In the genomic region with DNA sequence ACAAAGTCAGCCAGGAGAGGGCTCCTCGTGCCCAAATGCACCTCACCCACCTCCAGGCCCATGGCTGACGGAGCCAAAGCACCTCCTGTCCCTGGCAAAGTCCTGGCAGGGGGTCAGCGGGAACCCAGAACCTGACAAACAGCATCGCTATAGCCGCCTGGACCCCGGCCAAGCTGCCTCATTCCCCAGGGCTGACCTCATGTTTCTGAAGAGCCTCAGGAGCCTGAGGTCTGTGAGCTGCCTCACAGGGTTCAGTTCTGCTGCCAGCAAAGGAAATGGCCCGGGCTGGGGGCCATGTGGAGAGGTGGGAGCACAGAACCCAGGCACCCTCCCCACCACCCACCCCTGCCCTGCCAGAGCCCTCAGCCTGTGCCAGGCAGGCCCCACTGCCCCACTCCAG, we compare ENCODE assay signal across 9 cellular contexts. TPM values are rescaled to one million over a fixed set of nuclear protein-coding genes. Genes with fewer than 3 reads are reported as not detected.
A peak's percentile ranks its signal among the peaks of the same experiment; 100 is the strongest.
DNase-seq lines count a peak whose midpoint lies in the region; ATAC-seq and TF ChIP-seq lines count a peak whose summit lies in the region.
"Had no signal": no experiment of that assay in that cellular context is flagged by ENCODE, and none has a peak within 500 bp of the region (broad histone marks: within the 10 kb centered on the region; RNA-seq: fewer than 3 reads in every experiment).

No MANE protein-coding gene starts in this region.

- TF ChIP-seq POLR2A in gastrocnemius medialis (IDR thresholded peaks at IDR 0.05) (no peak), spleen (IDR thresholded peaks at IDR 0.05) (no peak)

- H3K4me3 ChIP-seq in GM23248 (no peak overlapping the region), gastrocnemius medialis (no peak overlapping the region), spleen (no peak overlapping the region)
- H3K4me3 ChIP-seq: GM12878 had no signal

- no peaks in the 10 kb centered on the region for H3K79me2 ChIP-seq in GM23248 (ENCODE audit: insufficient read depth)

- no peaks in the 10 kb centered on the region for H3K9me2 ChIP-seq in GM23248 (ENCODE audit: insufficient read depth)

- no peak overlapping the region for H3K27ac ChIP-seq in GM23248
- peak overlapping the region; percentile 76 for H3K27ac ChIP-seq in RWPE1
- peak overlapping the region; percentile 74 to 83 (median 80) for H3K27ac ChIP-seq in gastrocnemius medialis
- no peak overlapping the region for H3K27ac ChIP-seq in spleen

- TF ChIP-seq CTCF in RWPE1 (conservative IDR thresholded peaks at IDR 0.05; ENCODE audit: low read depth) = no peak
- TF ChIP-seq CTCF in gastrocnemius medialis (IDR thresholded peaks at IDR 0.05 in 4 of 5, conservative IDR thresholded peaks at IDR 0.05 in 1 of 5) = no peak
- no peak for TF ChIP-seq CTCF in spleen (IDR thresholded peaks at IDR 0.05 in 8 of 11, conservative IDR thresholded peaks at IDR 0.05 in 3 of 11)

- H3K9ac ChIP-seq in GM23248 = no peak overlapping the region

- H3K4me1 ChIP-seq in GM23248 (ENCODE audit: insufficient read depth) (peaks cover 30% of the 10 kb centered on the region), gastrocnemius medialis (peaks cover 16 to 28% of the 10 kb centered on the region in 2 donors), spleen (peaks cover 0 to 14% (median 10%) of the 10 kb centered on the region in 6 donors)

- H3K36me3 ChIP-seq in GM23248 (ENCODE audit: low read depth) (no peaks in the 10 kb centered on the region), gastrocnemius medialis (no peaks in the 10 kb centered on the region), spleen (no peaks in the 10 kb centered on the region)

- H3F3A ChIP-seq in GM23248 (ENCODE audit: insufficient read depth) = peaks cover 22% of the 10 kb centered on the region

- no peaks in the 10 kb centered on the region for H3K27me3 ChIP-seq in GM23248 (replicated peaks; ENCODE audit: insufficient read depth)
- H3K27me3 ChIP-seq in gastrocnemius medialis = no peaks in the 10 kb centered on the region
- H3K27me3 ChIP-seq in spleen (replicated peaks in 1 of 7) = peaks cover 0 to 15% (median 0%) of the 10 kb centered on the region in 7 donors

- peak; percentile 85 for DNase-seq in GM23248
- DNase-seq in RWPE1 (ENCODE audit: low spot score) = peak; percentile 76
- DNase-seq in glomerular visceral epithelial cell (ENCODE audit: extremely low spot score) = peak; percentile 94
- peak; percentile 68 to 88 for DNase-seq in gastrocnemius medialis
- DNase-seq in spleen = no peak
- DNase-seq in NCI-H187 treated with DMSO at 0.1 percent for 48 hours (lab: John Stamatoyannopoulos, UW) = no peak

- intact Hi-C loops in gastrocnemius medialis (cut with DNase I; ENCODE audit: low total_unique reads) = loop anchor here (5.0 to 10.0 kb wide), 3 partner anchors 142 to 1651 kb away; a partner anchor contains a TSS
- intact Hi-C loops in spleen (cut with DNase I; ENCODE audit: low total_unique reads) = no loop called here

- H4K20me1 ChIP-seq in GM23248 (ENCODE audit: insufficient read depth) = no peaks in the 10 kb centered on the region

- ATAC-seq in gastrocnemius medialis (peak; percentile 30 to 36), GM21390 (IDR thresholded peaks at IDR 0.05; ENCODE audit: unreplicated experiment) (no peak), HG03521 (IDR thresholded peaks at IDR 0.05; ENCODE audit: unreplicated experiment) (no peak)
- ATAC-seq: GM12878 had no signal

- in situ Hi-C loops in GM23248 (cut with MboI) (no loop called here), gastrocnemius medialis (cut with MboI; ENCODE audit: low sequenced_read_pairs in 4 of 4) (no loop called here)

- POLR2A ChIA-PET in RWPE1 (lab: Yijun Ruan, JAX; ENCODE audit: low non-redundant PET) = no interaction called here

- no peaks in the 10 kb centered on the region for H3K9me3 ChIP-seq in GM23248 (ENCODE audit: low read depth)
- H3K9me3 ChIP-seq in gastrocnemius medialis = no peaks in the 10 kb centered on the region
- no peaks in the 10 kb centered on the region for H3K9me3 ChIP-seq in spleen

- H2AFZ ChIP-seq in GM23248 = no peak overlapping the region

- 20 to 35% methylated on average over 7 of the region's 7 CpGs for WGBS in GM23248 (ENCODE audit: low coverage in 1 of 2, low lambda C conversion rate in 2 of 2, missing lambda C conversion rate in 2 of 2), 2 experiments
- WGBS in spleen, 5 donors = 54 to 77% (median 67%) methylated on average over 6 to 7 of the region's 7 CpGs; no CpG with 5 or more reads in 1 of the 5 donors

- no peak overlapping the region for H3K4me2 ChIP-seq in GM23248 (ENCODE audit: unreplicated experiment)

- CTCF ChIA-PET in RWPE1 (lab: Yijun Ruan, JAX) = interaction anchor here (1.1 kb wide), 1 partner anchor 22 kb away, joined by 3 read pairs; no protein-coding TSS in a partner anchor

RNA-seq across cellular contexts. Expression of a gene that starts 4.2 kb away (rescaled TPM):
- total RNA-seq in GM23248 (2014; rRNA removed; shearing (Covaris generic)) = under 0.01 and 1.3 TPM in 2 replicates
- 0.15 and 0.18 TPM in 2 replicates for polyA plus RNA-seq in GM23248 (2016; fragmentation: Nextera tagmentation; extraction: Ambion mirVana)
- total RNA-seq in gastrocnemius medialis = 10 to 100 TPM; 10.5 to 25.2 (median 17.4) TPM
- total RNA-seq in spleen = under 1 TPM; 0.26 to 0.68 (median 0.42) TPM
- polyA plus RNA-seq in spleen = under 1 TPM; 0.09 to 0.86 (median 0.38) TPM

RNA-seq across cellular contexts. Expression of a gene that starts 55.3 kb away (rescaled TPM):
- total RNA-seq in GM23248 (2014; rRNA removed; shearing (Covaris generic)) = 91.3 and 98.6 TPM in 2 replicates
- polyA plus RNA-seq in GM23248 (2016; fragmentation: Nextera tagmentation; extraction: Ambion mirVana) = 74.5 and 74.9 TPM in 2 replicates
- total RNA-seq in gastrocnemius medialis = 100 to 1,000 TPM; 136 to 240 (median 191) TPM
- total RNA-seq in spleen = 10 to 100 TPM; 81.4 to 93.9 (median 90.7) TPM
- 10 to 100 TPM; 21.9 to 31.0 (median 22.8) TPM for polyA plus RNA-seq in spleen

Comparison
In these comparisons a context has a peak if more than half of its experiments do, and no peak if none do; other contexts are left out.
1. DNase-seq: peak in GM23248 (single experiment), RWPE1 (single experiment), glomerular visceral epithelial cell (single experiment) and gastrocnemius medialis (2 of 2); none in spleen (single experiment) and NCI-H187 treated with DMSO at 0.1 percent for 48 hours (single experiment).
2. H3K27ac ChIP-seq: peak in RWPE1 (single experiment) and gastrocnemius medialis (4 of 4); none in GM23248 (single experiment) and spleen (0 of 8).
3. ATAC-seq: peak in gastrocnemius medialis (2 of 2); none in GM21390 (single experiment) and HG03521 (single experiment).